ENCODE assay signal across 20 cellular contexts in genomic region chr2:1004398-1004797, GRCh38. TPM values are rescaled to one million over a fixed set of nuclear protein-coding genes. Genes with fewer than 3 reads are reported as not detected.
"Had no signal": no experiment of that assay in that cellular context is flagged by ENCODE, and none has a peak within 500 bp of the region (broad histone marks: within the 10 kb centered on the region; RNA-seq: fewer than 3 reads in every experiment).

No MANE protein-coding gene starts in this region.

- H3K27ac Mint-ChIP-seq: activated naive CD8-positive, alpha-beta T cell treated with anti-CD3 and anti-CD28 coated beads, Interleukin-2, amount 50 U/mL, for 24 hours; activated T-helper 1 cell treated with anti-CD3 and anti-CD28 coated beads, Interleukin-12 subunit alpha, Interleukin-12 subunit beta, Interleukin-2, Interleukin-4 antibody, amounts not matched to agents 30 ng/mL and 10 ng/mL and 1 ng/mL, durations not matched to agents 14 hours and 24 hours and 36 hours; naive thymus-derived CD4-positive, alpha-beta T cell; WTC11 had no signal

- H3K4me1 ChIP-seq: esophagus muscularis mucosa, left ventricle myocardium inferior, thyroid gland, vagina had no signal

- H3K27ac ChIP-seq: esophagus muscularis mucosa, left ventricle myocardium inferior, ovary, thyroid gland, vagina had no signal

- H3K36me3 Mint-ChIP-seq: naive thymus-derived CD4-positive, alpha-beta T cell; WTC11 had no signal

- H3K9me3 ChIP-seq: esophagus muscularis mucosa, left ventricle myocardium inferior, mucosa of descending colon, ovary, thyroid gland, vagina had no signal

- ATAC-seq: activated naive CD8-positive, alpha-beta T cell treated with anti-CD3 and anti-CD28 coated beads, Interleukin-2, amount 50 U/mL, for 24 hours; mucosa of descending colon; naive thymus-derived CD4-positive, alpha-beta T cell; sciatic nerve; WTC11 had no signal

- H3K36me3 ChIP-seq: esophagus muscularis mucosa, left ventricle myocardium inferior, ovary, thyroid gland, vagina had no signal

- DNase-seq: activated CD4-positive, alpha-beta T cell treated with anti-CD3 and anti-CD28 coated beads for 48 hours; activated CD8-positive, alpha-beta memory T cell treated with anti-CD3 and anti-CD28 coated beads, Interleukin-2, amount 50 U/mL, for 48 hours; activated naive CD4-positive, alpha-beta T cell; activated naive CD8-positive, alpha-beta T cell treated with anti-CD3 and anti-CD28 coated beads, Interleukin-2, amount 50 U/mL, for 24 hours; aorta; cortex of kidney; effector CD4-positive, alpha-beta T cell; left ventricle myocardium inferior; mucosa of descending colon; naive thymus-derived CD4-positive, alpha-beta T cell; ovary; stimulated activated CD4-positive, alpha-beta T cell treated with anti-CD3 and anti-CD28 coated beads, Interleukin-12 subunit alpha, Interleukin-12 subunit beta, amount 100 ng/mL, for 4 hours; stimulated activated CD4-positive, alpha-beta T cell treated with anti-CD3 and anti-CD28 coated beads, Interleukin-2, amount 100 ng/mL, for 24 hours; thyroid gland had no signal

- H3K27me3 ChIP-seq: esophagus muscularis mucosa, ovary, thyroid gland, vagina had no signal

- H3K4me3 Mint-ChIP-seq: activated naive CD8-positive, alpha-beta T cell treated with anti-CD3 and anti-CD28 coated beads, Interleukin-2, amount 50 U/mL, for 24 hours; activated T-helper 1 cell treated with anti-CD3 and anti-CD28 coated beads, Interleukin-12 subunit alpha, Interleukin-12 subunit beta, Interleukin-2, Interleukin-4 antibody, amounts not matched to agents 30 ng/mL and 10 ng/mL and 1 ng/mL, durations not matched to agents 14 hours and 24 hours and 36 hours; naive thymus-derived CD4-positive, alpha-beta T cell; WTC11 had no signal

- H3K4me1 Mint-ChIP-seq: activated naive CD8-positive, alpha-beta T cell treated with anti-CD3 and anti-CD28 coated beads, Interleukin-2, amount 50 U/mL, for 24 hours; WTC11 had no signal

- H3K9me3 Mint-ChIP-seq: activated naive CD8-positive, alpha-beta T cell treated with anti-CD3 and anti-CD28 coated beads, Interleukin-2, amount 50 U/mL, for 24 hours; activated T-helper 1 cell treated with anti-CD3 and anti-CD28 coated beads, Interleukin-12 subunit alpha, Interleukin-12 subunit beta, Interleukin-2, Interleukin-4 antibody, amounts not matched to agents 30 ng/mL and 10 ng/mL and 1 ng/mL, durations not matched to agents 14 hours and 24 hours and 36 hours; naive thymus-derived CD4-positive, alpha-beta T cell; WTC11 had no signal

- H3K27me3 Mint-ChIP-seq: activated naive CD8-positive, alpha-beta T cell treated with anti-CD3 and anti-CD28 coated beads, Interleukin-2, amount 50 U/mL, for 24 hours had no signal

- H3K4me3 ChIP-seq: esophagus muscularis mucosa, left ventricle myocardium inferior, mucosa of descending colon, ovary, thyroid gland, vagina had no signal

RNA-seq across cellular contexts. Expression of gene SNTG2, which starts 53.7 kb away (rescaled TPM):
- total RNA-seq: activated T-helper 1 cell treated with anti-CD3 and anti-CD28 coated beads, Interleukin-12 subunit alpha, Interleukin-12 subunit beta, Interleukin-2, Interleukin-4 antibody, amounts not matched to agents 30 ng/mL and 10 ng/mL and 1 ng/mL, durations not matched to agents 14 hours and 24 hours and 36 hours; pulmonary artery endothelial cell had no signal
- polyA plus RNA-seq: aorta had no signal
